ENCODE assay signal across 8 cellular contexts in the genomic region with DNA sequence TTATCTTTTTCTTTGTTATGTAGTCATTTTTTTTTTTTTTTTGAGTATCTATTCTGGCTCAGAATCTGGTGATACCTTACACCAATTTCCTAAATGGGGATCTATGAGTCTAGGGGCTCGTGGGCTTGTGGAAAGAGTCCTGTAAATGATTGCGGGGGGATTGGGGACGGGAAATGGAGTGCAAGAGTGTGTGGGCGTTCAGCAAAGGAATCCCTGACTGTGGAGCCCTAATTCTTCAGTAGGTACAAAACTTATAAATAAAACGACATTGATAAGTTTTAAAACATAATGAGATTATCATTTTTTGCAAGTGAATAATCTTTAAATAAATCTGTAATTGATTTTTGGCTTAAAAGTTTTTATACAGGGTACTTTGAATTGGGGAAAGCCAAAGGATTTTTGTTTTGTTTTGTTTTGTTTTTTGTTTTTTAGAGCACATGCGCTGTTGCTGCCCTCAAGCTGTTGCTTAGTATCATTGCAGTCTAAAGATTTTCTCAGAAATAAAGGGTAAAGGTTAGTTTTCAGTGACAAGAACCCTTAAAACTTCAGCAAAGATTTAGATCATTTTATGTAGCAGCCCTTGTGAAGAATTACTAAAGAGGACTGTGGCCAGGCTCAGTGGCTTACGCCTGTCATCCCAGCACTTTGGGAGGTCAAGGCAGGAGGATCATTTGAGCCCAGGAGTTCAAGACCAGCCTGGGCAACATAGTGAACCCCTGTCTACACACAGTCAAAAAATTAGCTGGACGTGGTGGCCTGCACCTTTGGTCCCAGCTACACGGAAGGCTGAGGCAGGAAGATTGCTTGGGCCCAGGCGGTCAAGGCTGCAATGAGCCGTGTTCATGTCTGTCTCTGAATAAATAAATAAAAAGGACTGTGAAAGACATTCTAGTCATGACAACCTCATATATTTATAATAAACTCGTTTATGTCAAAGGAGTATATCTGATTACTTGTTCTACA. TPM values are rescaled to one million over a fixed set of nuclear protein-coding genes. Genes with fewer than 3 reads are reported as not detected.
A peak's percentile ranks its signal among the peaks of the same experiment; 100 is the strongest.
DNase-seq lines count a peak whose midpoint lies in the region; ATAC-seq and TF ChIP-seq lines count a peak whose summit lies in the region.

No MANE protein-coding gene starts in this region.

- CTCF ChIA-PET in AG04449 (lab: Yijun Ruan, JAX) (interaction anchor here (0.7 to 6.8 kb wide), 20 partner anchors 8 to 276 kb away, joined by 3 to 61 read pairs (median 7); no protein-coding TSS in a partner anchor), WTC11 (lab: Charles Lee) (interaction anchor here (0.6 to 1.3 kb wide), 4 partner anchors 23 to 410 kb away, joined by 3 to 7 read pairs (median 6); no protein-coding TSS in a partner anchor)

- TF ChIP-seq CTCF in AG04449 (IDR thresholded peaks at IDR 0.05; ENCODE audit: insufficient read depth, low read length, missing control alignments), result peak; percentile 52
- TF ChIP-seq CTCF in GM10266 (IDR thresholded peaks at IDR 0.05; ENCODE audit: control insufficient read depth, insufficient read depth, low read depth, missing control alignments), result peak; percentile 73
- peak; percentile 61 for TF ChIP-seq CTCF in NB4 (IDR thresholded peaks at IDR 0.05; ENCODE audit: low read depth, low read length)
- TF ChIP-seq CTCF in WTC11 (IDR thresholded peaks at IDR 0.05), result peak; percentile 58
- peak; percentile 53 for TF ChIP-seq CTCF in foreskin fibroblast (IDR thresholded peaks at IDR 0.05; ENCODE audit: low read depth, low read length)

- H3K9me3 Mint-ChIP-seq in WTC11, result no peaks in the 10 kb centered on the region

- DNase-seq in AG04449 (ENCODE audit: low read depth, low spot score) (no peak), GM10266 (ENCODE audit: extremely low spot score) (peak; percentile 11), NB4 (ENCODE audit: low read depth) (peak; percentile 62), WTC11 (ENCODE audit: low spot score) (no peak), foreskin fibroblast (peak in 1 of 2 donors; percentile 68), putamen (ENCODE audit: low spot score) (peak; percentile 13), caudate nucleus (lab: John Stamatoyannopoulos, UW) (no peak)

- H3K27ac ChIP-seq in caudate nucleus (ENCODE audit: low read depth, low read length), result no peak overlapping the region

- H3K4me3 Mint-ChIP-seq in WTC11, result peak overlapping the region; percentile 95

- no peak for TF ChIP-seq POLR2A in NB4 (IDR thresholded peaks at IDR 0.05; ENCODE audit: extremely low read depth, insufficient read length)

- peaks cover 12% of the 10 kb centered on the region for H3K4me1 Mint-ChIP-seq in WTC11

- POLR2A ChIA-PET in AG04449 (lab: Yijun Ruan, JAX) (no interaction called here), WTC11 (lab: Charles Lee) (interaction anchor here (2.4 kb wide), 1 partner anchor 251 kb away, joined by 15 read pairs; a partner anchor contains a TSS)

- peak overlapping the region; percentile 93; the same call in 1 of the 2 replicates for H3K27ac Mint-ChIP-seq in WTC11

- H3K36me3 Mint-ChIP-seq in WTC11, result no peaks in the 10 kb centered on the region

- H3K27me3 Mint-ChIP-seq in WTC11 (ENCODE audit: low read depth), result no peaks in the 10 kb centered on the region

- H3K4me3 ChIP-seq in AG04449 (ENCODE audit: low read depth, low read length) (peak overlapping the region; percentile 95), NB4 (ENCODE audit: low read depth, low read length) (peak overlapping the region; percentile 90), foreskin fibroblast (ENCODE audit: low read depth in 1 of 2, low read length in 2 of 2) (peak overlapping the region; percentile 96 to 97)

- ATAC-seq in WTC11, result no peak
- no peak for ATAC-seq in HG03280 (IDR thresholded peaks at IDR 0.05; ENCODE audit: unreplicated experiment)

TF ChIP-seq in WTC11, 78 proteins besides CTCF, POLR2A, EP300 and RAD21 (continues in another document):
- TF ChIP-seq, protein P1, sequence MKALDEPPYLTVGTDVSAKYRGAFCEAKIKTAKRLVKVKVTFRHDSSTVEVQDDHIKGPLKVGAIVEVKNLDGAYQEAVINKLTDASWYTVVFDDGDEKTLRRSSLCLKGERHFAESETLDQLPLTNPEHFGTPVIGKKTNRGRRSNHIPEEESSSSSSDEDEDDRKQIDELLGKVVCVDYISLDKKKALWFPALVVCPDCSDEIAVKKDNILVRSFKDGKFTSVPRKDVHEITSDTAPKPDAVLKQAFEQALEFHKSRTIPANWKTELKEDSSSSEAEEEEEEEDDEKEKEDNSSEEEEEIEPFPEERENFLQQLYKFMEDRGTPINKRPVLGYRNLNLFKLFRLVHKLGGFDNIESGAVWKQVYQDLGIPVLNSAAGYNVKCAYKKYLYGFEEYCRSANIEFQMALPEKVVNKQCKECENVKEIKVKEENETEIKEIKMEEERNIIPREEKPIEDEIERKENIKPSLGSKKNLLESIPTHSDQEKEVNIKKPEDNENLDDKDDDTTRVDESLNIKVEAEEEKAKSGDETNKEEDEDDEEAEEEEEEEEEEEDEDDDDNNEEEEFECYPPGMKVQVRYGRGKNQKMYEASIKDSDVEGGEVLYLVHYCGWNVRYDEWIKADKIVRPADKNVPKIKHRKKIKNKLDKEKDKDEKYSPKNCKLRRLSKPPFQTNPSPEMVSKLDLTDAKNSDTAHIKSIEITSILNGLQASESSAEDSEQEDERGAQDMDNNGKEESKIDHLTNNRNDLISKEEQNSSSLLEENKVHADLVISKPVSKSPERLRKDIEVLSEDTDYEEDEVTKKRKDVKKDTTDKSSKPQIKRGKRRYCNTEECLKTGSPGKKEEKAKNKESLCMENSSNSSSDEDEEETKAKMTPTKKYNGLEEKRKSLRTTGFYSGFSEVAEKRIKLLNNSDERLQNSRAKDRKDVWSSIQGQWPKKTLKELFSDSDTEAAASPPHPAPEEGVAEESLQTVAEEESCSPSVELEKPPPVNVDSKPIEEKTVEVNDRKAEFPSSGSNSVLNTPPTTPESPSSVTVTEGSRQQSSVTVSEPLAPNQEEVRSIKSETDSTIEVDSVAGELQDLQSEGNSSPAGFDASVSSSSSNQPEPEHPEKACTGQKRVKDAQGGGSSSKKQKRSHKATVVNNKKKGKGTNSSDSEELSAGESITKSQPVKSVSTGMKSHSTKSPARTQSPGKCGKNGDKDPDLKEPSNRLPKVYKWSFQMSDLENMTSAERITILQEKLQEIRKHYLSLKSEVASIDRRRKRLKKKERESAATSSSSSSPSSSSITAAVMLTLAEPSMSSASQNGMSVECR (CRISPR knock-in tag; IDR thresholded peaks at IDR 0.05; ENCODE audit: borderline replicate concordance), result no peak
- TF ChIP-seq SMAD4 (CRISPR knock-in tag; IDR thresholded peaks at IDR 0.05) (no peak), KAT7 (CRISPR knock-in tag; IDR thresholded peaks at IDR 0.05; ENCODE audit: borderline replicate concordance) (no peak), CREM (CRISPR knock-in tag; IDR thresholded peaks at IDR 0.05) (no peak), SMAD3 (CRISPR knock-in tag; IDR thresholded peaks at IDR 0.05; ENCODE audit: borderline replicate concordance) (no peak), ZNF219 (CRISPR knock-in tag; IDR thresholded peaks at IDR 0.05; ENCODE audit: borderline replicate concordance) (no peak), NFATC4 (CRISPR knock-in tag; IDR thresholded peaks at IDR 0.05) (no peak)
- TF ChIP-seq, protein P2, sequence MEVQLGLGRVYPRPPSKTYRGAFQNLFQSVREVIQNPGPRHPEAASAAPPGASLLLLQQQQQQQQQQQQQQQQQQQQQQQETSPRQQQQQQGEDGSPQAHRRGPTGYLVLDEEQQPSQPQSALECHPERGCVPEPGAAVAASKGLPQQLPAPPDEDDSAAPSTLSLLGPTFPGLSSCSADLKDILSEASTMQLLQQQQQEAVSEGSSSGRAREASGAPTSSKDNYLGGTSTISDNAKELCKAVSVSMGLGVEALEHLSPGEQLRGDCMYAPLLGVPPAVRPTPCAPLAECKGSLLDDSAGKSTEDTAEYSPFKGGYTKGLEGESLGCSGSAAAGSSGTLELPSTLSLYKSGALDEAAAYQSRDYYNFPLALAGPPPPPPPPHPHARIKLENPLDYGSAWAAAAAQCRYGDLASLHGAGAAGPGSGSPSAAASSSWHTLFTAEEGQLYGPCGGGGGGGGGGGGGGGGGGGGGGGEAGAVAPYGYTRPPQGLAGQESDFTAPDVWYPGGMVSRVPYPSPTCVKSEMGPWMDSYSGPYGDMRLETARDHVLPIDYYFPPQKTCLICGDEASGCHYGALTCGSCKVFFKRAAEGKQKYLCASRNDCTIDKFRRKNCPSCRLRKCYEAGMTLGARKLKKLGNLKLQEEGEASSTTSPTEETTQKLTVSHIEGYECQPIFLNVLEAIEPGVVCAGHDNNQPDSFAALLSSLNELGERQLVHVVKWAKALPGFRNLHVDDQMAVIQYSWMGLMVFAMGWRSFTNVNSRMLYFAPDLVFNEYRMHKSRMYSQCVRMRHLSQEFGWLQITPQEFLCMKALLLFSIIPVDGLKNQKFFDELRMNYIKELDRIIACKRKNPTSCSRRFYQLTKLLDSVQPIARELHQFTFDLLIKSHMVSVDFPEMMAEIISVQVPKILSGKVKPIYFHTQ (CRISPR knock-in tag; IDR thresholded peaks at IDR 0.05), result no peak
- TF ChIP-seq, protein P3, sequence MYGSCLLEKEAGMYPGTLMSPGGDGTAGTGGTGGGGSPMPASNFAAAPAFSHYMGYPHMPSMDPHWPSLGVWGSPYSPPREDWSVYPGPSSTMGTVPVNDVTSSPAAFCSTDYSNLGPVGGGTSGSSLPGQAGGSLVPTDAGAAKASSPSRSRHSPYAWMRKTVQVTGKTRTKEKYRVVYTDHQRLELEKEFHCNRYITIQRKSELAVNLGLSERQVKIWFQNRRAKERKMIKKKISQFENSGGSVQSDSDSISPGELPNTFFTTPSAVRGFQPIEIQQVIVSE (CRISPR knock-in tag; IDR thresholded peaks at IDR 0.05; ENCODE audit: borderline replicate concordance), result no peak
- TF ChIP-seq, protein P4, sequence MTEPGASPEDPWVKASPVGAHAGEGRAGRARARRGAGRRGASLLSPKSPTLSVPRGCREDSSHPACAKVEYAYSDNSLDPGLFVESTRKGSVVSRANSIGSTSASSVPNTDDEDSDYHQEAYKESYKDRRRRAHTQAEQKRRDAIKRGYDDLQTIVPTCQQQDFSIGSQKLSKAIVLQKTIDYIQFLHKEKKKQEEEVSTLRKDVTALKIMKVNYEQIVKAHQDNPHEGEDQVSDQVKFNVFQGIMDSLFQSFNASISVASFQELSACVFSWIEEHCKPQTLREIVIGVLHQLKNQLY (CRISPR knock-in tag; IDR thresholded peaks at IDR 0.05), result no peak
- TF ChIP-seq, protein P5, sequence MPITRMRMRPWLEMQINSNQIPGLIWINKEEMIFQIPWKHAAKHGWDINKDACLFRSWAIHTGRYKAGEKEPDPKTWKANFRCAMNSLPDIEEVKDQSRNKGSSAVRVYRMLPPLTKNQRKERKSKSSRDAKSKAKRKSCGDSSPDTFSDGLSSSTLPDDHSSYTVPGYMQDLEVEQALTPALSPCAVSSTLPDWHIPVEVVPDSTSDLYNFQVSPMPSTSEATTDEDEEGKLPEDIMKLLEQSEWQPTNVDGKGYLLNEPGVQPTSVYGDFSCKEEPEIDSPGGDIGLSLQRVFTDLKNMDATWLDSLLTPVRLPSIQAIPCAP (CRISPR knock-in tag; IDR thresholded peaks at IDR 0.05), result no peak

RNA-seq across cellular contexts. Expression of a gene that starts 1.7 kb away (rescaled TPM):
- 15.6 to 26.5 TPM (median 20.3 TPM) in 3 replicates for total RNA-seq in WTC11 (2021)

RNA-seq across cellular contexts. Expression of a gene that starts 48.6 kb away (rescaled TPM):
- total RNA-seq in WTC11 (2021), result 8.9 to 10.4 TPM (median 10.2 TPM) in 3 replicates

RNA-seq across cellular contexts. Expression of a gene that starts 48.8 kb away (rescaled TPM):
- total RNA-seq in WTC11 (2021), result 17.2 to 21.8 TPM (median 20.8 TPM) in 3 replicates

Comparison
In these comparisons a context has a peak if more than half of its experiments do, and no peak if none do; other contexts are left out.
1. DNase-seq: peak in GM10266 (single experiment), NB4 (single experiment) and putamen (single experiment); none in AG04449 (single experiment), WTC11 (single experiment) and caudate nucleus (0 of 61).
2. Peak in every context shown above with its lines, with median percentiles within 50 percentile points of each other: H3K4me3 ChIP-seq and CTCF ChIP-seq.